Comparison of ENCODE assay signal across 8 cellular contexts in genomic region chr6:112086744-112087135, GRCh38. TPM values are rescaled to one million over a fixed set of nuclear protein-coding genes. Genes with fewer than 3 reads are reported as not detected.
A peak's percentile ranks its signal among the peaks of the same experiment; 100 is the strongest.
DNase-seq lines count a peak whose midpoint lies in the region; ATAC-seq and TF ChIP-seq lines count a peak whose summit lies in the region.

No MANE protein-coding gene starts in this region.

- no peak for DNase-seq in CD8-positive, alpha-beta T cell
- DNase-seq in NCI-H748 (lab: John Stamatoyannopoulos, UW; ENCODE audit: unreplicated experiment) (peak; percentile 54), cardiac fibroblast (ENCODE audit: low read depth in 2 of 2) (peak; percentile 42 to 64), kidney tubule cell (ENCODE audit: low spot score) (peak; percentile 65), suprapubic skin (ENCODE audit: low spot score in 2 of 2) (no peak), UCSD-AML1 (lab: John Stamatoyannopoulos, UW; ENCODE audit: unreplicated experiment) (no peak)

- peaks cover 3% of the 10 kb centered on the region for H3K27me3 Mint-ChIP-seq in CD8-positive, alpha-beta T cell (ENCODE audit: low read depth)

- TF ChIP-seq CTCF in CD8-positive, alpha-beta T cell (IDR thresholded peaks at IDR 0.05), result no peak
- TF ChIP-seq CTCF in cardiac fibroblast (IDR thresholded peaks at IDR 0.05; ENCODE audit: low read depth, low read length) (peak; percentile 23), suprapubic skin (IDR thresholded peaks at IDR 0.05) (no peak)

- H3K27ac Mint-ChIP-seq in CD8-positive, alpha-beta T cell, result no peak overlapping the region

- H3K4me1 Mint-ChIP-seq in CD8-positive, alpha-beta T cell (ENCODE audit: low read depth), result peaks cover 12% of the 10 kb centered on the region

- intact Hi-C loops in CD8-positive, alpha-beta T cell (cut with DNase I, micrococcal nuclease), result loop anchor here (1.0 to 5.0 kb wide), 9 partner anchors 76 to 1771 kb away; partner anchors contain the start of genes CDK19 (in 1 of the 2), MARCKS (in 1 of the 2), REV3L (in 1 of the 2) and TRAF3IP2 (in 1 of the 2)

- POLR2A ChIA-PET in CD8-positive, alpha-beta T cell (lab: Charles Lee), result interaction anchor here (1.0 to 1.7 kb wide), 9 partner anchors 13 to 1271 kb away, joined by 3 to 7 read pairs (median 3); partner anchors contain the start of genes CDK19, FYN, REV3L and TRAF3IP2

- H3K27me3 ChIP-seq in CD8-positive, alpha-beta T cell (ENCODE audit: insufficient read depth, low read length), result no peaks in the 10 kb centered on the region
- H3K27me3 ChIP-seq in suprapubic skin, result no peaks in the 10 kb centered on the region

- no peaks in the 10 kb centered on the region for H3K9me3 ChIP-seq in CD8-positive, alpha-beta T cell (ENCODE audit: low read length)
- H3K9me3 ChIP-seq in suprapubic skin, result no peaks in the 10 kb centered on the region

- under 1% methylated on average over 8 of the region's 8 CpGs for WGBS in suprapubic skin

- TF ChIP-seq EP300 in suprapubic skin (IDR thresholded peaks at IDR 0.05), result no peak

- H3K36me3 Mint-ChIP-seq in CD8-positive, alpha-beta T cell, result peaks cover 19% of the 10 kb centered on the region

- no peak for TF ChIP-seq POLR2A in suprapubic skin (IDR thresholded peaks at IDR 0.05)

- H3K27ac ChIP-seq in CD8-positive, alpha-beta T cell (ENCODE audit: low read depth, low read length), result peak overlapping the region; percentile 97
- peak overlapping the region; percentile 90 for H3K27ac ChIP-seq in suprapubic skin

- no peaks in the 10 kb centered on the region for H3K36me3 ChIP-seq in CD8-positive, alpha-beta T cell (ENCODE audit: insufficient read depth, low read length)
- peaks cover 4% of the 10 kb centered on the region for H3K36me3 ChIP-seq in suprapubic skin

- peak overlapping the region; percentile 75 for H3K4me3 ChIP-seq in CD8-positive, alpha-beta T cell (ENCODE audit: low read depth, low read length)
- H3K4me3 ChIP-seq in cardiac fibroblast (replicated peaks in 1 of 2; ENCODE audit: low read depth in 2 of 2, low read length in 2 of 2), result peak overlapping the region; percentile 80 to 83
- H3K4me3 ChIP-seq in suprapubic skin, result peak overlapping the region; percentile 95

- H3K9me3 Mint-ChIP-seq in CD8-positive, alpha-beta T cell, result no peaks in the 10 kb centered on the region

- H3K4me3 Mint-ChIP-seq in CD8-positive, alpha-beta T cell, result no peak overlapping the region

- peaks cover 9% of the 10 kb centered on the region for H3K4me1 ChIP-seq in CD8-positive, alpha-beta T cell (ENCODE audit: insufficient read depth, low read length)
- H3K4me1 ChIP-seq in suprapubic skin, result peaks cover 17% of the 10 kb centered on the region

- ATAC-seq in CD8-positive, alpha-beta T cell, result no peak
- peak; percentile 37 for ATAC-seq in GM19035 (IDR thresholded peaks at IDR 0.05; ENCODE audit: unreplicated experiment)
- peak; percentile 17 for ATAC-seq in HG03175 (IDR thresholded peaks at IDR 0.05; ENCODE audit: unreplicated experiment)

- CTCF ChIA-PET in CD8-positive, alpha-beta T cell (lab: Charles Lee), result interaction anchor here (0.8 to 3.1 kb wide), 7 partner anchors 10 to 87 kb away, joined by 3 to 18 read pairs (median 4); no protein-coding TSS in a partner anchor

RNA-seq across cellular contexts. Expression of gene TUBE1, which starts 0.5 kb away (rescaled TPM):
- 10 to 100 TPM; 25.6 to 30.5 TPM for total RNA-seq in CD8-positive, alpha-beta T cell
- total RNA-seq in suprapubic skin, result 10 to 100 TPM; 19.6 to 82.2 (median 31.2) TPM

RNA-seq across cellular contexts. Expression of gene FAM229B, which starts 0.7 kb away (rescaled TPM):
- 1 to 10 TPM; 3.1 to 3.3 TPM for total RNA-seq in CD8-positive, alpha-beta T cell
- 1 to 10 TPM in 3 of 4 donors, under 1 TPM in 1; 0.72 to 3.9 (median 2.4) TPM for total RNA-seq in suprapubic skin

RNA-seq across cellular contexts. Expression of gene CCN6, which starts 32.8 kb away (rescaled TPM):
- not detected for total RNA-seq in CD8-positive, alpha-beta T cell
- total RNA-seq in suprapubic skin, result 1 to 10 TPM in 2 of 4 donors, under 1 TPM in 1, not detected in 1; 0.25 to 7.6 (median 1.0) TPM

Comparison
In these comparisons a context has a peak if more than half of its experiments do, and no peak if none do; other contexts are left out.
1. DNase-seq: peak in NCI-H748 (single experiment), cardiac fibroblast (2 of 2) and kidney tubule cell (single experiment); none in CD8-positive, alpha-beta T cell (0 of 7), suprapubic skin (0 of 2) and UCSD-AML1 (single experiment).
2. Peak in every context shown above with its lines, with median percentiles within 50 percentile points of each other: H3K4me3 ChIP-seq.